In genomic region chrY:19600711-19601110, GRCh38 we compare ENCODE assay signal across 22 cellular contexts.
DNase-seq lines count a peak whose midpoint lies in the region; ATAC-seq and TF ChIP-seq lines count a peak whose summit lies in the region.
"Had no signal": no experiment of that assay in that cellular context is flagged by ENCODE, and none has a peak within 500 bp of the region (broad histone marks: within the 10 kb centered on the region; RNA-seq: fewer than 3 reads in every experiment).

No MANE protein-coding gene starts in this region.

- ATAC-seq in HG02610 (IDR thresholded peaks at IDR 0.05; ENCODE audit: unreplicated experiment) (peak; percentile 75), RWPE2 (ENCODE audit: low read depth) (peak; percentile 62; the same call in 2 of the 3 replicates), GM19397 (IDR thresholded peaks at IDR 0.05; ENCODE audit: unreplicated experiment) (no peak), HG02571 (IDR thresholded peaks at IDR 0.05; ENCODE audit: unreplicated experiment) (no peak)
- ATAC-seq: activated CD4-positive, CD25-positive, alpha-beta regulatory T cell treated with anti-CD3 and anti-CD28 coated beads, Interleukin-2, amount 50 U/mL, for 24 hours; activated T-cell treated with anti-CD3 and anti-CD28 coated beads, Interleukin-2, amount 50 U/mL, for 4 hours; left cardiac atrium; sciatic nerve; stimulated activated naive B cell treated with anti-CD40 and anti-IgM and Interleukin-4, amounts not matched to agents 10 μg/mL and 1 μg/mL and 100 μg/mL, for 72 hours had no signal

- DNase-seq in GM10266 (ENCODE audit: extremely low spot score) (peak; percentile 1), RWPE2 (ENCODE audit: low spot score) (no peak), fibroblast of villous mesenchyme (ENCODE audit: low read depth) (peak; percentile 74), SK-N-DZ (ENCODE audit: low spot score) (no peak)
- DNase-seq: activated CD8-positive, alpha-beta memory T cell treated with anti-CD3 and anti-CD28 coated beads for 24 hours; activated naive CD4-positive, alpha-beta T cell treated with anti-CD3 and anti-CD28 coated beads, Interleukin-2, amount 10 ng/mL, durations not matched to agents 7 days and 5 days; activated T-cell treated with anti-CD3 and anti-CD28 coated beads, Interleukin-2, amount 50 U/mL, for 4 hours; CD8-positive, alpha-beta memory T cell; cerebellar nuclear complex; DMS79; effector CD8-positive, alpha-beta T cell; esophagus squamous epithelium; left cardiac atrium; NCI-H2107; NCI-H510A treated with DMSO at 0.1 percent for 48 hours; stimulated activated naive B cell treated with anti-CD40 and anti-IgM and Interleukin-4, amounts not matched to agents 10 μg/mL and 1 μg/mL and 100 μg/mL, for 72 hours had no signal

- H3K36me3 ChIP-seq in RWPE2 (ENCODE audit: low read depth), result peaks cover 91% of the 10 kb centered on the region
- H3K36me3 ChIP-seq: ascending aorta had no signal

- TF ChIP-seq CTCF in GM10266 (IDR thresholded peaks at IDR 0.05; ENCODE audit: control insufficient read depth, insufficient read depth, low read depth, missing control alignments), result no peak
- TF ChIP-seq CTCF in RWPE2 (IDR thresholded peaks at IDR 0.05; ENCODE audit: poor library complexity, severe bottlenecking), result no peak
- no peak for TF ChIP-seq CTCF in fibroblast of villous mesenchyme (IDR thresholded peaks at IDR 0.05; ENCODE audit: insufficient read depth, low read depth, low read length)

- H3K27ac ChIP-seq in RWPE2 (ENCODE audit: poor library complexity, severe bottlenecking), result no peak overlapping the region
- H3K27ac ChIP-seq: ascending aorta, esophagus squamous epithelium had no signal

- no peaks in the 10 kb centered on the region for H3K9me3 ChIP-seq in RWPE2 (ENCODE audit: severe bottlenecking)
- H3K9me3 ChIP-seq: ascending aorta, esophagus squamous epithelium had no signal

- no peaks in the 10 kb centered on the region for H3K27me3 ChIP-seq in RWPE2 (ENCODE audit: insufficient read depth, poor library complexity, severe bottlenecking)
- H3K27me3 ChIP-seq: ascending aorta, esophagus squamous epithelium had no signal

- H3K4me3 ChIP-seq in RWPE2 (ENCODE audit: severe bottlenecking) (no peak overlapping the region), fibroblast of villous mesenchyme (ENCODE audit: low read depth, low read length) (no peak overlapping the region)
- H3K4me3 ChIP-seq: ascending aorta, esophagus squamous epithelium had no signal

- no peaks in the 10 kb centered on the region for H3K4me1 ChIP-seq in RWPE2 (ENCODE audit: insufficient read depth, poor library complexity, severe bottlenecking)
- H3K4me1 ChIP-seq: ascending aorta, esophagus squamous epithelium had no signal

Comparison
In these comparisons a context has a peak if more than half of its experiments do, and no peak if none do; other contexts are left out.
1. DNase-seq: peak in GM10266 (single experiment) and fibroblast of villous mesenchyme (single experiment); none in RWPE2 (single experiment) and SK-N-DZ (single experiment).
2. ATAC-seq: peak in HG02610 (single experiment) and RWPE2 (single experiment); none in GM19397 (single experiment) and HG02571 (single experiment).